In the genomic region with DNA sequence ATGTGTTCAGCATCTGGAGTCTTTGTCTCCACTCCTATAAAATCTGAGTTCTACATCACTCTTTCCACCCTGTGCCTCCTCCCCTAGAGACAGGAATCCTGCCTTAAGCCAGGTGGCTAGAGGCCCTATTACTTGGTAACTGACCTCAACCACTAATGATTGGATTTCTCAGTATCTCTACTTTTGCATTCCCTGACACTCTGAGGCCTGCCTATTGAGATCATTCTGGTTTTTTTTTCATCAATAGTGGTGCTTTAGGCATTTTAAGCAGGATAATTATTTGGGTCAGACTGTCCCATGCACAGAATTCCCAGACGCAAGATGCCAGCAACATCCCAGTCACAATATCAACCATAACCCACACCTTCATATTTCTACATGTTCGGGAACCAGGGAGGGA, we compare ENCODE assay signal across 31 cellular contexts. TPM values are rescaled to one million over a fixed set of nuclear protein-coding genes. Genes with fewer than 3 reads are reported as not detected.
"Had no signal": no experiment of that assay in that cellular context is flagged by ENCODE, and none has a peak within 500 bp of the region (broad histone marks: within the 10 kb centered on the region; RNA-seq: fewer than 3 reads in every experiment).

No MANE protein-coding gene starts in this region.

- H3K9me3 ChIP-seq: adrenal gland, ascending aorta, body of pancreas, breast epithelium had no signal

- H3K27me3 ChIP-seq: adrenal gland, ascending aorta, body of pancreas, brain microvascular endothelial cell, breast epithelium, cardiac muscle cell had no signal

- ATAC-seq: activated naive CD4-positive, alpha-beta T cell treated with anti-CD3 and anti-CD28 coated beads, Interleukin-2, amount 50 U/mL, for 72 hours; activated naive CD8-positive, alpha-beta T cell treated with anti-CD3 and anti-CD28 coated beads, Interleukin-2, amount 50 U/mL, for 24 hours; activated T-cell treated with anti-CD3 and anti-CD28 coated beads, Interleukin-2, amount 50 U/mL, for 4 hours; activated T-cell treated with anti-CD3 and anti-CD28 coated beads, Interleukin-2, amount 50 U/mL, for 72 hours; activated T-helper 17 cell treated with anti-CD3 and anti-CD28 coated beads, Interleukin-2, amount 50 U/mL, for 72 hours; body of pancreas had no signal

- H3K27ac ChIP-seq: adrenal gland, ascending aorta, body of pancreas, brain microvascular endothelial cell, breast epithelium, cardiac muscle cell had no signal

- H3K4me1 ChIP-seq: adrenal gland, ascending aorta, body of pancreas, breast epithelium had no signal

- H3K4me3 ChIP-seq: adrenal gland, ascending aorta, body of pancreas, breast epithelium, cardiac muscle cell had no signal

- DNase-seq: activated effector memory CD4-positive, alpha-beta T cell treated with anti-CD3 and anti-CD28 coated beads, Interleukin-2, amount 50 U/mL, for 16 hours; activated effector memory CD4-positive, alpha-beta T cell treated with Interleukin-2 at 50 U/mL for 16 hours; activated gamma-delta T cell; activated gamma-delta T cell treated with Interleukin-2 at 50 U/mL for 16 hours; activated naive CD4-positive, alpha-beta T cell; activated naive CD4-positive, alpha-beta T cell treated with anti-CD3 and anti-CD28 coated beads for 36 hours; activated naive CD4-positive, alpha-beta T cell treated with anti-CD3 and anti-CD28 coated beads, Interleukin-2, amount 10 ng/mL, durations not matched to agents 7 days and 5 days; activated naive CD4-positive, alpha-beta T cell treated with anti-CD3 and anti-CD28 coated beads, Interleukin-2, amount 50 U/mL, for 16 hours; activated naive CD4-positive, alpha-beta T cell treated with Interleukin-2 at 50 U/mL for 16 hours; activated naive CD8-positive, alpha-beta T cell treated with anti-CD3 and anti-CD28 coated beads for 36 hours; activated naive CD8-positive, alpha-beta T cell treated with anti-CD3 and anti-CD28 coated beads, Interleukin-2, amount 10 ng/mL, durations not matched to agents 7 days and 5 days; activated naive CD8-positive, alpha-beta T cell treated with anti-CD3 and anti-CD28 coated beads, Interleukin-2, amount 50 U/mL, for 24 hours; activated T-cell treated with anti-CD3 and anti-CD28 coated beads, Interleukin-2, amount 50 U/mL, for 1 hour; activated T-cell treated with anti-CD3 and anti-CD28 coated beads, Interleukin-2, amount 50 U/mL, for 24 hours; activated T-cell treated with anti-CD3 and anti-CD28 coated beads, Interleukin-2, amount 50 U/mL, for 4 hours; activated T-cell treated with anti-CD3 and anti-CD28 coated beads, Interleukin-2, amount 50 U/mL, for 48 hours; activated T-cell treated with anti-CD3 and anti-CD28 coated beads, Interleukin-2, amount 50 U/mL, for 72 hours; adrenal gland; amniotic stem cell; anterior cingulate cortex; aorta; body of pancreas; brain microvascular endothelial cell; caudate nucleus; central memory CD4-positive, alpha-beta T cell; cerebellar nuclear complex had no signal

- H3K36me3 ChIP-seq: adrenal gland, ascending aorta, brain microvascular endothelial cell, breast epithelium, cardiac muscle cell had no signal

RNA-seq across cellular contexts. Expression of a gene that starts 3.9 kb away (rescaled TPM):
- polyA plus RNA-seq: aorta, cardiac muscle cell had no signal
